33 cellular contexts compared by ENCODE assay signal in genomic region chr9:10095208-10095607, GRCh38.
"Had no signal": no experiment of that assay in that cellular context is flagged by ENCODE, and none has a peak within 500 bp of the region (broad histone marks: within the 10 kb centered on the region; RNA-seq: fewer than 3 reads in every experiment).

No MANE protein-coding gene starts in this region.

- H3K27ac ChIP-seq: KMS-11 had no signal

- DNase-seq: Karpas-422, Kasumi-1, MG63, MM.1S, MV-4-11, NCI-H1048, NCI-H1092, NCI-H1092 treated with DMSO at 0.1 percent for 48 hours, NCI-H1105, NCI-H1105 treated with DMSO at 0.1 percent for 48 hours, NCI-H1417, NCI-H1417 treated with DMSO at 0.1 percent for 48 hours, NCI-H1436, NCI-H1436 treated with DMSO at 0.1 percent for 48 hours, NCI-H146, NCI-H1694, NCI-H1694 treated with DMSO at 0.1 percent for 48 hours, NCI-H187, NCI-H187 treated with DMSO at 0.1 percent for 48 hours, NCI-H1930, NCI-H2029, NCI-H2029 treated with DMSO at 0.1 percent for 48 hours, NCI-H2081, NCI-H2081 treated with DMSO at 0.1 percent for 48 hours, NCI-H2107, NCI-H2171, NCI-H2171 treated with DMSO at 0.1 percent for 48 hours, NCI-H2227 treated with DMSO at 0.1 percent for 48 hours, NCI-H226, NCI-H345, NCI-H446, NCI-H510A had no signal

- H3K4me2 ChIP-seq: KMS-11 had no signal

- H3K9me3 ChIP-seq: MG63 had no signal

- H3K9ac ChIP-seq: KMS-11 had no signal

- H3K36me3 ChIP-seq: MG63 had no signal

- H3K4me3 ChIP-seq: MG63 had no signal

- H3K27me3 ChIP-seq: MG63 had no signal
